Comparison of ENCODE assay signal across 19 cellular contexts in the genomic region with DNA sequence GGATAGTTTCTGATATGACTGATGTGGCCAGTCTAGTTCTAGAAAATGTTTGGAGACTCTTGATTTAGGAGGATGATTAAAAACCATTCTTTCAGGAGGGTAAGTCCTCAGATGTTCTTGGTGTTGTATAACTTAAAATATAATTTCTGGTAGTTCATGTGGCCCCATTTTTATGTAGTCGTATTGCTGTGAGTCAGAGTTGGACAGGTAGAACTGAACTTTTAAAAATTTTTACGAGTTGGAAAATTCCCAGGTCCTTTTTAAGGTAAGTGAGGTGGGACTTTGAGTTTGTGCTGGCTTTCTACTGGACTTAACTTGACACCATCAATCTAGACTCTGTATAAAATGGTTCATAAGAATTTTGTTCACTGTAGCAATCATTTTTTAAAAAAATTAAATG.
DNase-seq lines count a peak whose midpoint lies in the region; ATAC-seq and TF ChIP-seq lines count a peak whose summit lies in the region.
"Had no signal": no experiment of that assay in that cellular context is flagged by ENCODE, and none has a peak within 500 bp of the region (broad histone marks: within the 10 kb centered on the region; RNA-seq: fewer than 3 reads in every experiment).

No MANE protein-coding gene starts in this region.

- H3K27me3 ChIP-seq in CD4-positive, CD25-positive, alpha-beta regulatory T cell (ENCODE audit: control insufficient read depth, insufficient read depth, low read length) = no peaks in the 10 kb centered on the region
- no peaks in the 10 kb centered on the region for H3K27me3 ChIP-seq in GM23338 (ENCODE audit: insufficient read depth)
- H3K27me3 ChIP-seq in RWPE2 (ENCODE audit: insufficient read depth, poor library complexity, severe bottlenecking) = no peaks in the 10 kb centered on the region
- H3K27me3 ChIP-seq: BE2C, BLaER1 had no signal

- H3K79me2 ChIP-seq in GM23338 (replicated peaks; ENCODE audit: insufficient read depth) = peaks cover 95% of the 10 kb centered on the region

- no peak overlapping the region for H3K4me2 ChIP-seq in GM23338
- H3K4me2 ChIP-seq: BLaER1 had no signal

- H3K27ac ChIP-seq in CD4-positive, CD25-positive, alpha-beta regulatory T cell (ENCODE audit: insufficient read depth, low read length, poor library complexity, severe bottlenecking) = no peak overlapping the region
- H3K27ac ChIP-seq in GM23338 (ENCODE audit: low read depth) = no peak overlapping the region
- H3K27ac ChIP-seq in RWPE2 (ENCODE audit: poor library complexity, severe bottlenecking) = peak overlapping the region; percentile 13
- H3K27ac ChIP-seq: BLaER1 had no signal

- H3K9me2 ChIP-seq in GM23338 (ENCODE audit: insufficient read depth) = no peaks in the 10 kb centered on the region

- no peaks in the 10 kb centered on the region for H3K4me1 ChIP-seq in CD4-positive, CD25-positive, alpha-beta regulatory T cell (ENCODE audit: control insufficient read depth, insufficient read depth, low read length, poor library complexity, severe bottlenecking)
- H3K4me1 ChIP-seq in GM23338 (ENCODE audit: insufficient read depth) (no peaks in the 10 kb centered on the region), RWPE2 (ENCODE audit: insufficient read depth, poor library complexity, severe bottlenecking) (peaks cover 23% of the 10 kb centered on the region)
- H3K4me1 ChIP-seq: BE2C had no signal

- peaks cover 17 to 68% (median 39%) of the 10 kb centered on the region in 4 donors for H3K4me1 Mint-ChIP-seq in CD4-positive, CD25-positive, alpha-beta regulatory T cell
- H3K4me1 Mint-ChIP-seq in GM23338 = peaks cover 21% of the 10 kb centered on the region; the same call in 2 of the 3 replicates
- peaks cover 24% of the 10 kb centered on the region for H3K4me1 Mint-ChIP-seq in stimulated activated effector memory CD8-positive, alpha-beta T cell treated with anti-CD3 and anti-CD28 coated beads, Interleukin-12 subunit alpha, Interleukin-12 subunit beta, amount 100 ng/mL, for 72 hours

- H3K27me3 Mint-ChIP-seq in CD4-positive, CD25-positive, alpha-beta regulatory T cell = no peaks in the 10 kb centered on the region
- peaks cover 3% of the 10 kb centered on the region for H3K27me3 Mint-ChIP-seq in GM23338 (ENCODE audit: insufficient read depth, low read depth, poor library complexity)
- H3K27me3 Mint-ChIP-seq: CD4-positive, alpha-beta T cell had no signal

- no peaks in the 10 kb centered on the region for H3F3A ChIP-seq in GM23338 (replicated peaks; ENCODE audit: low read depth)

- H2AFZ ChIP-seq in GM23338 = no peak overlapping the region

- no peaks in the 10 kb centered on the region for H3K9me3 ChIP-seq in CD4-positive, CD25-positive, alpha-beta regulatory T cell (ENCODE audit: control insufficient read depth in 2 of 2, low read length in 2 of 2)
- H3K9me3 ChIP-seq in RWPE2 (ENCODE audit: severe bottlenecking) = no peaks in the 10 kb centered on the region
- H3K9me3 ChIP-seq: BE2C, Caco-2 had no signal

- no peak for DNase-seq in CD4-positive, CD25-positive, alpha-beta regulatory T cell
- DNase-seq in GM23338 (ENCODE audit: low spot score) (no peak), RWPE2 (ENCODE audit: low spot score) (no peak), SHP77 (lab: John Stamatoyannopoulos, UW) (no peak)
- no peak for DNase-seq in stimulated activated effector memory CD8-positive, alpha-beta T cell treated with anti-CD3 and anti-CD28 coated beads, Interleukin-12 subunit alpha, Interleukin-12 subunit beta, amount 100 ng/mL, for 72 hours (ENCODE audit: low spot score in 2 of 2)
- DNase-seq: 8988T; ACHN; BE2C; C1 segment of cervical spinal cord; Caco-2; Calu3; CD4-positive, alpha-beta T cell; CD8-positive, alpha-beta T cell; DMS79 treated with DMSO at 0.1 percent for 48 hours; GF-D8 had no signal

- H3K27ac Mint-ChIP-seq in CD4-positive, CD25-positive, alpha-beta regulatory T cell = peak overlapping the region in 2 of 3 donors; percentile 14 to 48
- peak overlapping the region; percentile 49; the same call in 1 of the 2 replicates for H3K27ac Mint-ChIP-seq in GM23338
- peak overlapping the region; percentile 23 for H3K27ac Mint-ChIP-seq in stimulated activated effector memory CD8-positive, alpha-beta T cell treated with anti-CD3 and anti-CD28 coated beads, Interleukin-12 subunit alpha, Interleukin-12 subunit beta, amount 100 ng/mL, for 72 hours
- H3K27ac Mint-ChIP-seq: CD4-positive, alpha-beta T cell; CD8-positive, alpha-beta T cell had no signal

- ATAC-seq in CD4-positive, CD25-positive, alpha-beta regulatory T cell (ENCODE audit: low read depth in 2 of 2) = no peak
- ATAC-seq in GM23338 (no peak), RWPE2 (ENCODE audit: low read depth) (no peak), GM21619 (IDR thresholded peaks at IDR 0.05; ENCODE audit: unreplicated experiment) (no peak), HG03039 (IDR thresholded peaks at IDR 0.05; ENCODE audit: unreplicated experiment) (no peak)
- ATAC-seq in stimulated activated effector memory CD8-positive, alpha-beta T cell treated with anti-CD3 and anti-CD28 coated beads, Interleukin-12 subunit alpha, Interleukin-12 subunit beta, amount 100 ng/mL, for 72 hours = no peak
- ATAC-seq: CD8-positive, alpha-beta T cell had no signal

- H3K9me3 Mint-ChIP-seq in CD4-positive, CD25-positive, alpha-beta regulatory T cell = peaks cover 0 to 2% (median 0%) of the 10 kb centered on the region in 7 donors
- H3K9me3 Mint-ChIP-seq in GM23338 = no peaks in the 10 kb centered on the region
- H3K9me3 Mint-ChIP-seq in stimulated activated effector memory CD8-positive, alpha-beta T cell treated with anti-CD3 and anti-CD28 coated beads, Interleukin-12 subunit alpha, Interleukin-12 subunit beta, amount 100 ng/mL, for 72 hours = no peaks in the 10 kb centered on the region
- H3K9me3 Mint-ChIP-seq: CD4-positive, alpha-beta T cell; CD8-positive, alpha-beta T cell had no signal

- peaks cover 8% of the 10 kb centered on the region; the same call in 1 of the 2 replicates for H4K20me1 ChIP-seq in GM23338 (replicated peaks; ENCODE audit: insufficient read depth)

- H3K4me3 ChIP-seq in CD4-positive, CD25-positive, alpha-beta regulatory T cell (ENCODE audit: low read depth, low read length) = no peak overlapping the region
- H3K4me3 ChIP-seq in GM23338 = no peak overlapping the region
- H3K4me3 ChIP-seq in RWPE2 (ENCODE audit: severe bottlenecking) = no peak overlapping the region
- H3K4me3 ChIP-seq: BLaER1 had no signal

- peaks cover 3% of the 10 kb centered on the region for H3K36me3 ChIP-seq in CD4-positive, CD25-positive, alpha-beta regulatory T cell (ENCODE audit: control insufficient read depth, insufficient read depth, low read length)
- no peaks in the 10 kb centered on the region for H3K36me3 ChIP-seq in GM23338 (ENCODE audit: insufficient read depth)
- H3K36me3 ChIP-seq in RWPE2 (ENCODE audit: low read depth) = no peaks in the 10 kb centered on the region
- H3K36me3 ChIP-seq: BE2C had no signal

- H3K4me3 Mint-ChIP-seq in CD4-positive, CD25-positive, alpha-beta regulatory T cell = no peak overlapping the region
- H3K4me3 Mint-ChIP-seq in GM23338 = no peak overlapping the region
- H3K4me3 Mint-ChIP-seq in stimulated activated effector memory CD8-positive, alpha-beta T cell treated with anti-CD3 and anti-CD28 coated beads, Interleukin-12 subunit alpha, Interleukin-12 subunit beta, amount 100 ng/mL, for 72 hours = no peak overlapping the region
- H3K4me3 Mint-ChIP-seq: CD14-positive monocyte; CD4-positive, alpha-beta T cell; CD8-positive, alpha-beta T cell had no signal

- TF ChIP-seq CTCF in GM23338 (conservative IDR thresholded peaks at IDR 0.05; ENCODE audit: low read depth in 2 of 2) (no peak), RWPE2 (IDR thresholded peaks at IDR 0.05; ENCODE audit: poor library complexity, severe bottlenecking) (no peak)

- H3K36me3 Mint-ChIP-seq in CD4-positive, CD25-positive, alpha-beta regulatory T cell = peaks cover 11% of the 10 kb centered on the region
- peaks cover 3% of the 10 kb centered on the region; the same call in 1 of the 3 replicates for H3K36me3 Mint-ChIP-seq in GM23338 (ENCODE audit: low read depth)
- peaks cover 5% of the 10 kb centered on the region for H3K36me3 Mint-ChIP-seq in stimulated activated effector memory CD8-positive, alpha-beta T cell treated with anti-CD3 and anti-CD28 coated beads, Interleukin-12 subunit alpha, Interleukin-12 subunit beta, amount 100 ng/mL, for 72 hours

TF ChIP-seq in GM23338, 12 proteins besides CTCF, POLR2A, EP300 and RAD21:
- TF ChIP-seq EZH2phosphoT487 (IDR thresholded peaks at IDR 0.05; ENCODE audit: unreplicated experiment) = no peak
- TF ChIP-seq POLR2AphosphoS5 (IDR thresholded peaks at IDR 0.05; ENCODE audit: low read depth) = no peak
- TF ChIP-seq, protein P1, sequence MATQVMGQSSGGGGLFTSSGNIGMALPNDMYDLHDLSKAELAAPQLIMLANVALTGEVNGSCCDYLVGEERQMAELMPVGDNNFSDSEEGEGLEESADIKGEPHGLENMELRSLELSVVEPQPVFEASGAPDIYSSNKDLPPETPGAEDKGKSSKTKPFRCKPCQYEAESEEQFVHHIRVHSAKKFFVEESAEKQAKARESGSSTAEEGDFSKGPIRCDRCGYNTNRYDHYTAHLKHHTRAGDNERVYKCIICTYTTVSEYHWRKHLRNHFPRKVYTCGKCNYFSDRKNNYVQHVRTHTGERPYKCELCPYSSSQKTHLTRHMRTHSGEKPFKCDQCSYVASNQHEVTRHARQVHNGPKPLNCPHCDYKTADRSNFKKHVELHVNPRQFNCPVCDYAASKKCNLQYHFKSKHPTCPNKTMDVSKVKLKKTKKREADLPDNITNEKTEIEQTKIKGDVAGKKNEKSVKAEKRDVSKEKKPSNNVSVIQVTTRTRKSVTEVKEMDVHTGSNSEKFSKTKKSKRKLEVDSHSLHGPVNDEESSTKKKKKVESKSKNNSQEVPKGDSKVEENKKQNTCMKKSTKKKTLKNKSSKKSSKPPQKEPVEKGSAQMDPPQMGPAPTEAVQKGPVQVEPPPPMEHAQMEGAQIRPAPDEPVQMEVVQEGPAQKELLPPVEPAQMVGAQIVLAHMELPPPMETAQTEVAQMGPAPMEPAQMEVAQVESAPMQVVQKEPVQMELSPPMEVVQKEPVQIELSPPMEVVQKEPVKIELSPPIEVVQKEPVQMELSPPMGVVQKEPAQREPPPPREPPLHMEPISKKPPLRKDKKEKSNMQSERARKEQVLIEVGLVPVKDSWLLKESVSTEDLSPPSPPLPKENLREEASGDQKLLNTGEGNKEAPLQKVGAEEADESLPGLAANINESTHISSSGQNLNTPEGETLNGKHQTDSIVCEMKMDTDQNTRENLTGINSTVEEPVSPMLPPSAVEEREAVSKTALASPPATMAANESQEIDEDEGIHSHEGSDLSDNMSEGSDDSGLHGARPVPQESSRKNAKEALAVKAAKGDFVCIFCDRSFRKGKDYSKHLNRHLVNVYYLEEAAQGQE (IDR thresholded peaks at IDR 0.05; ENCODE audit: unreplicated experiment) = no peak
- no peak for TF ChIP-seq ZNF114 (CRISPR knock-in tag; IDR thresholded peaks at IDR 0.05)
